In genomic region chr4:95549246-95550138, GRCh38 we compare ENCODE assay signal across 9 cellular contexts. TPM values are rescaled to one million over a fixed set of nuclear protein-coding genes. Genes with fewer than 3 reads are reported as not detected.
DNase-seq lines count a peak whose midpoint lies in the region; ATAC-seq and TF ChIP-seq lines count a peak whose summit lies in the region.
"Had no signal": no experiment of that assay in that cellular context is flagged by ENCODE, and none has a peak within 500 bp of the region (broad histone marks: within the 10 kb centered on the region; RNA-seq: fewer than 3 reads in every experiment).

No MANE protein-coding gene starts in this region.

- no peaks in the 10 kb centered on the region for H3K79me2 ChIP-seq in OCI-LY7 (ENCODE audit: insufficient read depth, low read depth, low read length)

- intact Hi-C loops in dorsolateral prefrontal cortex (cut with DNase I) (loop anchor here (5.0 to 10.0 kb wide), 9 partner anchors 93 to 488 kb away; partner anchors contain the start of gene PDHA2 (in 1 of the 2)), lower lobe of right lung (cut with DNase I) (no loop called here), OCI-LY7 (cut with micrococcal nuclease; ENCODE audit: unreplicated experiment) (no loop called here)

- no peak for TF ChIP-seq CTCF in RWPE2 (IDR thresholded peaks at IDR 0.05; ENCODE audit: poor library complexity, severe bottlenecking)
- peak in 11 of 56 donors; percentile 1 to 34 (median 13) for TF ChIP-seq CTCF in dorsolateral prefrontal cortex (IDR thresholded peaks at IDR 0.05 in 54 of 56, conservative IDR thresholded peaks at IDR 0.05 in 2 of 56; ENCODE audit: low read depth in 1 of 56, partially characterized antibody in 56 of 56)
- no peak for TF ChIP-seq CTCF in lower lobe of right lung (IDR thresholded peaks at IDR 0.05)
- no peak for TF ChIP-seq CTCF in OCI-LY7 (conservative IDR thresholded peaks at IDR 0.05; ENCODE audit: low read length)

- no peak overlapping the region for H3K4me2 ChIP-seq in OCI-LY7 (ENCODE audit: low read length)

- H3K36me3 ChIP-seq in RWPE2 (ENCODE audit: low read depth) (no peaks in the 10 kb centered on the region), lower lobe of right lung (no peaks in the 10 kb centered on the region), OCI-LY7 (ENCODE audit: insufficient read depth, low read length) (no peaks in the 10 kb centered on the region)

- BruUV-seq in OCI-LY7 (replicated peaks; lab: Mats Ljungman, UMichigan): no TSS peak

- DNase-seq in stimulated activated CD4-positive, alpha-beta T cell treated with anti-CD3 and anti-CD28 coated beads, Interleukin-1b, Interleukin-23, amount 100 ng/mL, for 48 hours: peak; percentile 46
- DNase-seq in stimulated activated CD4-positive, alpha-beta T cell treated with anti-CD3 and anti-CD28 coated beads, Interleukin-4, amount 100 ng/mL, for 1 hour: no peak
- DNase-seq in RWPE2 (ENCODE audit: low spot score) (no peak), dorsolateral prefrontal cortex (peak; percentile 27 to 88 (median 80)), lower lobe of right lung (peak; percentile 67), substantia nigra (lab: John Stamatoyannopoulos, UW) (peak in 42 of 49 donors; percentile 27 to 91 (median 74)), OCI-LY7 (ENCODE audit: low spot score) (no peak)

- CTCF ChIA-PET in OCI-LY7 (lab: Charles Lee; ENCODE audit: unreplicated experiment): no interaction called here

- no peaks in the 10 kb centered on the region for H3K9me2 ChIP-seq in OCI-LY7 (ENCODE audit: insufficient read depth, low read length)

- no peaks in the 10 kb centered on the region for H4K20me1 ChIP-seq in OCI-LY7 (ENCODE audit: insufficient read depth, low read length)

- ATAC-seq in HG02870 (IDR thresholded peaks at IDR 0.05; ENCODE audit: unreplicated experiment) (peak; percentile 93), RWPE2 (ENCODE audit: low read depth) (peak; percentile 54), lower lobe of right lung (peak; percentile 73 to 78)
- ATAC-seq: HCT116 had no signal

- H3K4me1 ChIP-seq in RWPE2 (ENCODE audit: insufficient read depth, poor library complexity, severe bottlenecking) (no peaks in the 10 kb centered on the region), lower lobe of right lung (peaks cover 16% of the 10 kb centered on the region), OCI-LY7 (ENCODE audit: insufficient read depth, low read length, poor library complexity, severe bottlenecking) (no peaks in the 10 kb centered on the region)

- H3K4me3 ChIP-seq in RWPE2 (ENCODE audit: severe bottlenecking) (peak overlapping the region; percentile 32), dorsolateral prefrontal cortex (peak overlapping the region; percentile 57 to 94 (median 84)), lower lobe of right lung (peak overlapping the region; percentile 57), OCI-LY7 (ENCODE audit: low read depth, low read length, poor library complexity, severe bottlenecking) (no peak overlapping the region)

- H3K27me3 ChIP-seq in RWPE2 (ENCODE audit: insufficient read depth, poor library complexity, severe bottlenecking) (peaks cover 61% of the 10 kb centered on the region), dorsolateral prefrontal cortex (no peaks in the 10 kb centered on the region), lower lobe of right lung (ENCODE audit: low read depth) (peaks cover 20% of the 10 kb centered on the region)

- H2AFZ ChIP-seq in OCI-LY7 (ENCODE audit: low read length): no peak overlapping the region

- POLR2A ChIA-PET in OCI-LY7 (lab: Charles Lee): no interaction called here

- H3K27ac ChIP-seq in RWPE2 (ENCODE audit: poor library complexity, severe bottlenecking) (no peak overlapping the region), dorsolateral prefrontal cortex (peak overlapping the region; percentile 94 to 100 (median 99)), lower lobe of right lung (peak overlapping the region; percentile 81), substantia nigra (ENCODE audit: low read depth, low read length, poor library complexity, severe bottlenecking) (peak overlapping the region; percentile 96), OCI-LY7 (ENCODE audit: low read depth, low read length, poor library complexity, severe bottlenecking) (no peak overlapping the region)

- H3K9me3 ChIP-seq in RWPE2 (ENCODE audit: severe bottlenecking) (no peaks in the 10 kb centered on the region), lower lobe of right lung (no peaks in the 10 kb centered on the region), OCI-LY7 (ENCODE audit: low read length) (no peaks in the 10 kb centered on the region)

RNA-seq across cellular contexts. Expression of gene UNC5C, which starts 0.7 kb away (rescaled TPM):
- 10 to 100 TPM; 16.1 to 88.4 (median 33.9) TPM for total RNA-seq in dorsolateral prefrontal cortex
- 5.1 TPM for total RNA-seq in lower lobe of right lung
- not detected in 2 replicates for total RNA-seq in OCI-LY7 (2014; rRNA removed; shearing (Covaris generic))
- total RNA-seq in OCI-LY7 (2022): not detected in 2 replicates

Comparison
In these comparisons a context has a peak if more than half of its experiments do, and no peak if none do; other contexts are left out.
1. DNase-seq: peak in stimulated activated CD4-positive, alpha-beta T cell treated with anti-CD3 and anti-CD28 coated beads, Interleukin-1b, Interleukin-23, amount 100 ng/mL, for 48 hours (single experiment), dorsolateral prefrontal cortex (10 of 10), lower lobe of right lung (single experiment) and substantia nigra (42 of 49); none in stimulated activated CD4-positive, alpha-beta T cell treated with anti-CD3 and anti-CD28 coated beads, Interleukin-4, amount 100 ng/mL, for 1 hour (single experiment), RWPE2 (single experiment) and OCI-LY7 (single experiment).
2. H3K27ac ChIP-seq: peak in dorsolateral prefrontal cortex (59 of 59), lower lobe of right lung (single experiment) and substantia nigra (single experiment); none in RWPE2 (single experiment) and OCI-LY7 (single experiment).
3. intact Hi-C loops: an anchor here in dorsolateral prefrontal cortex (5.0 to 10.0 kb wide); none called in lower lobe of right lung and OCI-LY7.
4. Peak in every context shown above with its lines, with median percentiles within 50 percentile points of each other: ATAC-seq.